ENCODE assay signal across 31 cellular contexts in genomic region chr1:70427976-70428375, GRCh38. TPM values are rescaled to one million over a fixed set of nuclear protein-coding genes. Genes with fewer than 3 reads are reported as not detected.
A peak's percentile ranks its signal among the peaks of the same experiment; 100 is the strongest.
DNase-seq lines count a peak whose midpoint lies in the region; ATAC-seq, FAIRE-seq and TF ChIP-seq lines count a peak whose summit lies in the region.
"Had no signal": no experiment of that assay in that cellular context is flagged by ENCODE, and none has a peak within 500 bp of the region (broad histone marks: within the 10 kb centered on the region; RNA-seq: fewer than 3 reads in every experiment).

No MANE protein-coding gene starts in this region.

- ATAC-seq in naive thymus-derived CD8-positive, alpha-beta T cell: no peak
- ATAC-seq: activated naive CD4-positive, alpha-beta T cell treated with anti-CD3 and anti-CD28 coated beads, Interleukin-2, amount 50 U/mL, for 72 hours; activated T-helper 17 cell treated with anti-CD3 and anti-CD28 coated beads, Interleukin-2, amount 50 U/mL, for 72 hours; esophagus mucosa; GM12878; stimulated activated naive CD8-positive, alpha-beta T cell treated with anti-CD3 and anti-CD28 coated beads, Interleukin-15, amount 100 ng/mL, for 72 hours had no signal

- H3K36me3 ChIP-seq in bronchial epithelial cell (ENCODE audit: control insufficient read depth, insufficient read depth, low read length): peaks cover 1% of the 10 kb centered on the region

- no peaks in the 10 kb centered on the region for H3K27me3 Mint-ChIP-seq in naive thymus-derived CD8-positive, alpha-beta T cell
- H3K27me3 Mint-ChIP-seq: activated T-helper 17 cell treated with anti-CD3 and anti-CD28 coated beads, Interleukin-2, amount 50 U/mL, for 72 hours; B cell; stimulated activated naive CD8-positive, alpha-beta T cell treated with anti-CD3 and anti-CD28 coated beads, Interleukin-15, amount 100 ng/mL, for 72 hours had no signal

- TF ChIP-seq CTCF in bronchial epithelial cell (IDR thresholded peaks at IDR 0.05; ENCODE audit: insufficient read depth, low read length, severe bottlenecking) (no peak), GM10266 (IDR thresholded peaks at IDR 0.05; ENCODE audit: control insufficient read depth, insufficient read depth, low read depth, missing control alignments) (no peak)

- no peak overlapping the region for H3K4me3 ChIP-seq in bronchial epithelial cell (ENCODE audit: low read depth, low read length)
- H3K4me3 ChIP-seq: ascending aorta, GM12878, lung, sigmoid colon, thyroid gland had no signal

- H3K4me3 Mint-ChIP-seq in naive thymus-derived CD8-positive, alpha-beta T cell: no peak overlapping the region
- H3K4me3 Mint-ChIP-seq: activated T-helper 17 cell treated with anti-CD3 and anti-CD28 coated beads, Interleukin-2, amount 50 U/mL, for 72 hours; B cell; stimulated activated naive CD8-positive, alpha-beta T cell treated with anti-CD3 and anti-CD28 coated beads, Interleukin-15, amount 100 ng/mL, for 72 hours had no signal

- no peaks in the 10 kb centered on the region for H3K9me3 Mint-ChIP-seq in naive thymus-derived CD8-positive, alpha-beta T cell
- H3K9me3 Mint-ChIP-seq: activated naive CD4-positive, alpha-beta T cell treated with anti-CD3 and anti-CD28 coated beads, Interleukin-2, amount 50 U/mL, for 72 hours; activated T-helper 17 cell treated with anti-CD3 and anti-CD28 coated beads, Interleukin-2, amount 50 U/mL, for 72 hours; stimulated activated naive CD8-positive, alpha-beta T cell treated with anti-CD3 and anti-CD28 coated beads, Interleukin-15, amount 100 ng/mL, for 72 hours had no signal

- no peak overlapping the region for H3K27ac Mint-ChIP-seq in naive thymus-derived CD8-positive, alpha-beta T cell
- H3K27ac Mint-ChIP-seq: activated naive CD4-positive, alpha-beta T cell treated with anti-CD3 and anti-CD28 coated beads, Interleukin-2, amount 50 U/mL, for 72 hours; activated T-helper 17 cell treated with anti-CD3 and anti-CD28 coated beads, Interleukin-2, amount 50 U/mL, for 72 hours; B cell; stimulated activated naive CD8-positive, alpha-beta T cell treated with anti-CD3 and anti-CD28 coated beads, Interleukin-15, amount 100 ng/mL, for 72 hours had no signal

- peaks cover 10 to 43% (median 30%) of the 10 kb centered on the region in 3 donors for H3K36me3 Mint-ChIP-seq in naive thymus-derived CD8-positive, alpha-beta T cell

- H3K4me1 Mint-ChIP-seq in naive thymus-derived CD8-positive, alpha-beta T cell: peaks cover 0 to 1% (median 0%) of the 10 kb centered on the region in 4 donors
- H3K4me1 Mint-ChIP-seq: B cell; stimulated activated naive CD8-positive, alpha-beta T cell treated with anti-CD3 and anti-CD28 coated beads, Interleukin-15, amount 100 ng/mL, for 72 hours had no signal

- POLR2A ChIA-PET in naive thymus-derived CD8-positive, alpha-beta T cell (lab: Charles Lee): no interaction called here

- no peak for FAIRE-seq in bronchial epithelial cell (lab: Jason Lieb, UNC)
- FAIRE-seq: GM12878, H1, RCC 7860 had no signal

- H3K27me3 ChIP-seq in bronchial epithelial cell (ENCODE audit: control insufficient read depth, insufficient read depth, low read length): no peaks in the 10 kb centered on the region
- H3K27me3 ChIP-seq: ascending aorta, sigmoid colon, thyroid gland had no signal

- DNase-seq in A172 (ENCODE audit: low spot score) (peak; percentile 15), NCI-H226 (peak; percentile 55), bronchial epithelial cell (ENCODE audit: low read depth) (peak; percentile 28), hepatic stellate cell (ENCODE audit: low spot score) (peak; percentile 7), mucosa of gallbladder (ENCODE audit: low spot score) (no peak), NCI-H2081 treated with DMSO at 0.1 percent for 48 hours (lab: John Stamatoyannopoulos, UW) (no peak), GM10266 (ENCODE audit: extremely low spot score) (no peak)
- no peak for DNase-seq in naive thymus-derived CD8-positive, alpha-beta T cell
- DNase-seq: 8988T; activated CD4-positive, alpha-beta T cell treated with anti-CD3 and anti-CD28 coated beads, Interleukin-2, amount 50 U/mL, for 4 hours; activated CD8-positive, alpha-beta memory T cell treated with anti-CD3 and anti-CD28 coated beads, Interleukin-2, amount 50 U/mL, for 4 hours; Karpas-422; MV-4-11; NCI-H1694 treated with DMSO at 0.1 percent for 48 hours; NCI-H526 treated with DMSO at 0.1 percent for 48 hours; posterior cingulate gyrus; sigmoid colon; stimulated activated CD4-positive, alpha-beta T cell treated with anti-CD3 and anti-CD28 coated beads, Interleukin-15, amount 100 ng/mL, for 24 hours; stimulated activated naive CD8-positive, alpha-beta T cell treated with anti-CD3 and anti-CD28 coated beads, Interleukin-15, amount 100 ng/mL, for 72 hours; T-helper 2 cell; thyroid gland; WERI-Rb-1 had no signal

RNA-seq across cellular contexts. Expression of gene CTH, which starts 16.9 kb away (rescaled TPM):
- total RNA-seq in A172 (2014; rRNA removed; shearing (Covaris generic)): 0.31 and 1.8 TPM in 2 replicates
- 11.6 and 14.2 TPM in 2 replicates for total RNA-seq in bronchial epithelial cell
- 7.2 TPM for total RNA-seq in mucosa of gallbladder
- total RNA-seq in naive thymus-derived CD8-positive, alpha-beta T cell: 1 to 10 TPM; 4.3 to 4.7 TPM
- 1 to 10 TPM; 2.7 to 4.0 (median 3.1) TPM for polyA plus RNA-seq in naive thymus-derived CD8-positive, alpha-beta T cell

Comparison
In these comparisons a context has a peak if more than half of its experiments do, and no peak if none do; other contexts are left out.
1. DNase-seq: peak in A172 (single experiment), NCI-H226 (single experiment), bronchial epithelial cell (single experiment) and hepatic stellate cell (single experiment); none in mucosa of gallbladder (single experiment), NCI-H2081 treated with DMSO at 0.1 percent for 48 hours (single experiment), naive thymus-derived CD8-positive, alpha-beta T cell (0 of 10) and GM10266 (single experiment).